Comparison of ENCODE assay signal across 7 cellular contexts in genomic region chr19:52270266-52270885, GRCh38. TPM values are rescaled to one million over a fixed set of nuclear protein-coding genes. Genes with fewer than 3 reads are reported as not detected.
DNase-seq lines count a peak whose midpoint lies in the region; ATAC-seq and TF ChIP-seq lines count a peak whose summit lies in the region.

No MANE protein-coding gene starts in this region.

- H3K9ac ChIP-seq in HUES48 (ENCODE audit: low read depth, low read length) = peak overlapping the region; percentile 99

- H3K4me1 Mint-ChIP-seq in activated CD4-positive, alpha-beta memory T cell treated with anti-CD3 and anti-CD28 coated beads, Interleukin-2, amount 10 ng/mL, durations not matched to agents 7 days and 5 days = peaks cover 37% of the 10 kb centered on the region

- intact Hi-C loops in psoas muscle (cut with DNase I) = no loop called here

- H3K4me3 Mint-ChIP-seq in activated CD4-positive, alpha-beta memory T cell treated with anti-CD3 and anti-CD28 coated beads, Interleukin-2, amount 10 ng/mL, durations not matched to agents 7 days and 5 days = peak overlapping the region; percentile 99

- peak overlapping the region; percentile 94 for H3K4me3 ChIP-seq in HUES48 (ENCODE audit: low read depth, low read length)
- peak overlapping the region; percentile 100 for H3K4me3 ChIP-seq in psoas muscle

- peaks cover 47% of the 10 kb centered on the region for H3K9me3 Mint-ChIP-seq in activated CD4-positive, alpha-beta memory T cell treated with anti-CD3 and anti-CD28 coated beads, Interleukin-2, amount 10 ng/mL, durations not matched to agents 7 days and 5 days

- H3K27me3 ChIP-seq in HUES48 (ENCODE audit: control insufficient read depth, insufficient read depth, low read length) = no peaks in the 10 kb centered on the region
- no peaks in the 10 kb centered on the region for H3K27me3 ChIP-seq in psoas muscle (ENCODE audit: insufficient read depth in 3 of 3, low read length in 2 of 3)

- no peaks in the 10 kb centered on the region for H3K27me3 Mint-ChIP-seq in activated CD4-positive, alpha-beta memory T cell treated with anti-CD3 and anti-CD28 coated beads, Interleukin-2, amount 10 ng/mL, durations not matched to agents 7 days and 5 days

- CTCF ChIA-PET in activated CD4-positive, alpha-beta memory T cell treated with anti-CD3 and anti-CD28 coated beads, Interleukin-2, amount 10 ng/mL, durations not matched to agents 7 days and 5 days (lab: Charles Lee) = no interaction called here

- WGBS in psoas muscle, 3 donors = 5 to 9% (median 7%) methylated on average over 11 of the region's 11 CpGs

- H3K4me1 ChIP-seq in HUES48 (ENCODE audit: control insufficient read depth, insufficient read depth, low read length) (no peaks in the 10 kb centered on the region), psoas muscle (peaks cover 17% of the 10 kb centered on the region)

- H3K36me3 ChIP-seq in HUES48 (ENCODE audit: control insufficient read depth, insufficient read depth, low read length) = peaks cover 30% of the 10 kb centered on the region
- H3K36me3 ChIP-seq in psoas muscle (ENCODE audit: insufficient read depth in 1 of 2, low read depth in 1 of 2) = peaks cover 0 to 12% of the 10 kb centered on the region in 2 donors

- no peak for TF ChIP-seq CTCF in psoas muscle (IDR thresholded peaks at IDR 0.05)

- H3K27ac ChIP-seq in HUES48 (ENCODE audit: low read depth, low read length) (peak overlapping the region; percentile 97), psoas muscle (peak overlapping the region; percentile 97)

- ATAC-seq in psoas muscle (no peak), GM21390 (IDR thresholded peaks at IDR 0.05; ENCODE audit: unreplicated experiment) (no peak)

- peaks cover 49% of the 10 kb centered on the region for H3K36me3 Mint-ChIP-seq in activated CD4-positive, alpha-beta memory T cell treated with anti-CD3 and anti-CD28 coated beads, Interleukin-2, amount 10 ng/mL, durations not matched to agents 7 days and 5 days (ENCODE audit: low read depth)

- peak overlapping the region; percentile 92 for H3K27ac Mint-ChIP-seq in activated CD4-positive, alpha-beta memory T cell treated with anti-CD3 and anti-CD28 coated beads, Interleukin-2, amount 10 ng/mL, durations not matched to agents 7 days and 5 days

- no peaks in the 10 kb centered on the region for H3K9me3 ChIP-seq in HUES48 (ENCODE audit: control insufficient read depth, insufficient read depth, low read length)
- H3K9me3 ChIP-seq in psoas muscle = no peaks in the 10 kb centered on the region

- POLR2A ChIA-PET in activated CD4-positive, alpha-beta memory T cell treated with anti-CD3 and anti-CD28 coated beads, Interleukin-2, amount 10 ng/mL, durations not matched to agents 7 days and 5 days (lab: Charles Lee) = interaction anchor here (0.7 to 1.0 kb wide), 2 partner anchors 32 to 566 kb away, joined by 3 read pairs; no protein-coding TSS in a partner anchor

- DNase-seq in GM03348 (ENCODE audit: low spot score) (peak; percentile 61), germinal center (ENCODE audit: low spot score) (peak; percentile 19), psoas muscle (no peak), NCI-H1417 treated with DMSO at 0.1 percent for 48 hours (lab: John Stamatoyannopoulos, UW) (no peak)
- no peak for DNase-seq in activated CD4-positive, alpha-beta memory T cell treated with anti-CD3 and anti-CD28 coated beads, Interleukin-2, amount 10 ng/mL, durations not matched to agents 7 days and 5 days

RNA-seq across cellular contexts. Expression of gene ZNF766, which starts 1.0 kb away (rescaled TPM):
- total RNA-seq in activated CD4-positive, alpha-beta memory T cell treated with anti-CD3 and anti-CD28 coated beads, Interleukin-2, amount 10 ng/mL, durations not matched to agents 7 days and 5 days = 10 to 100 TPM; 23.3 to 24.1 TPM
- total RNA-seq in psoas muscle = 10 to 100 TPM in 2 of 4 donors, 1 to 10 TPM in 2; 6.3 to 10.4 (median 8.8) TPM
- polyA plus RNA-seq in psoas muscle = 10 to 100 TPM in 1 of 3 donors, 1 to 10 TPM in 2; 3.6 to 10.7 (median 3.8) TPM

RNA-seq across cellular contexts. Expression of gene ZNF480, which starts 26.6 kb away (rescaled TPM):
- total RNA-seq in activated CD4-positive, alpha-beta memory T cell treated with anti-CD3 and anti-CD28 coated beads, Interleukin-2, amount 10 ng/mL, durations not matched to agents 7 days and 5 days = 10 to 100 TPM; 12.4 to 14.0 TPM
- 10 to 100 TPM in 1 of 4 donors, 1 to 10 TPM in 3; 6.2 to 10.5 (median 7.0) TPM for total RNA-seq in psoas muscle
- 1 to 10 TPM; 4.6 to 7.0 (median 5.3) TPM for polyA plus RNA-seq in psoas muscle

Comparison
In these comparisons a context has a peak if more than half of its experiments do, and no peak if none do; other contexts are left out.
1. DNase-seq: peak in GM03348 (single experiment) and germinal center (single experiment); none in activated CD4-positive, alpha-beta memory T cell treated with anti-CD3 and anti-CD28 coated beads, Interleukin-2, amount 10 ng/mL, durations not matched to agents 7 days and 5 days (single experiment), psoas muscle (0 of 2) and NCI-H1417 treated with DMSO at 0.1 percent for 48 hours (single experiment).